Comparison of ENCODE assay signal across 11 cellular contexts in genomic region chr3:13379191-13379830, GRCh38. TPM values are rescaled to one million over a fixed set of nuclear protein-coding genes. Genes with fewer than 3 reads are reported as not detected.
DNase-seq lines count a peak whose midpoint lies in the region; ATAC-seq, FAIRE-seq and TF ChIP-seq lines count a peak whose summit lies in the region.
"Had no signal": no experiment of that assay in that cellular context is flagged by ENCODE, and none has a peak within 500 bp of the region (broad histone marks: within the 10 kb centered on the region; RNA-seq: fewer than 3 reads in every experiment).

No MANE protein-coding gene starts in this region.

- FAIRE-seq in HTR-8/SVneo (lab: Jason Lieb, UNC) = no peak

- peaks cover 0 to 19% (median 11%) of the 10 kb centered on the region in 9 donors for H3K4me1 ChIP-seq in heart right ventricle

- peaks cover 48% of the 10 kb centered on the region for H3K36me3 Mint-ChIP-seq in stimulated activated memory B cell treated with anti-CD40 and anti-IgM and Interleukin-4, amounts not matched to agents 10 μg/mL and 1 μg/mL and 100 μg/mL, for 72 hours
- H3K36me3 Mint-ChIP-seq in activated naive CD8-positive, alpha-beta T cell treated with anti-CD3 and anti-CD28 coated beads for 36 hours = peaks cover 22% of the 10 kb centered on the region

- peaks cover 24% of the 10 kb centered on the region for H3K4me1 Mint-ChIP-seq in stimulated activated memory B cell treated with anti-CD40 and anti-IgM and Interleukin-4, amounts not matched to agents 10 μg/mL and 1 μg/mL and 100 μg/mL, for 72 hours
- H3K4me1 Mint-ChIP-seq in activated naive CD8-positive, alpha-beta T cell treated with anti-CD3 and anti-CD28 coated beads for 36 hours = peaks cover 4% of the 10 kb centered on the region

- H3K4me3 ChIP-seq in heart right ventricle = no peak overlapping the region

- WGBS in heart right ventricle, 2 donors = 31 to 41% methylated on average over 20 of the region's 20 CpGs

- no peaks in the 10 kb centered on the region for H3K9me3 ChIP-seq in heart right ventricle

- H3K4me3 Mint-ChIP-seq in stimulated activated memory B cell treated with anti-CD40 and anti-IgM and Interleukin-4, amounts not matched to agents 10 μg/mL and 1 μg/mL and 100 μg/mL, for 72 hours = no peak overlapping the region
- no peak overlapping the region for H3K4me3 Mint-ChIP-seq in activated naive CD8-positive, alpha-beta T cell treated with anti-CD3 and anti-CD28 coated beads for 36 hours

- no peaks in the 10 kb centered on the region for H3K27me3 ChIP-seq in heart right ventricle

- ATAC-seq in heart right ventricle (peak; percentile 28 to 94 (median 74)), HG02884 (IDR thresholded peaks at IDR 0.05; ENCODE audit: unreplicated experiment) (no peak)
- ATAC-seq in stimulated activated memory B cell treated with anti-CD40 and anti-IgM and Interleukin-4, amounts not matched to agents 10 μg/mL and 1 μg/mL and 100 μg/mL, for 72 hours = no peak

- H3K36me3 ChIP-seq in heart right ventricle = peaks cover 0 to 53% (median 0%) of the 10 kb centered on the region in 9 donors

- peak overlapping the region; percentile 71 for H3K27ac Mint-ChIP-seq in stimulated activated memory B cell treated with anti-CD40 and anti-IgM and Interleukin-4, amounts not matched to agents 10 μg/mL and 1 μg/mL and 100 μg/mL, for 72 hours
- no peak overlapping the region for H3K27ac Mint-ChIP-seq in activated naive CD8-positive, alpha-beta T cell treated with anti-CD3 and anti-CD28 coated beads for 36 hours

- no peaks in the 10 kb centered on the region for H3K27me3 Mint-ChIP-seq in stimulated activated memory B cell treated with anti-CD40 and anti-IgM and Interleukin-4, amounts not matched to agents 10 μg/mL and 1 μg/mL and 100 μg/mL, for 72 hours
- H3K27me3 Mint-ChIP-seq in activated naive CD8-positive, alpha-beta T cell treated with anti-CD3 and anti-CD28 coated beads for 36 hours = no peaks in the 10 kb centered on the region

- no peak for TF ChIP-seq CTCF in heart right ventricle (IDR thresholded peaks at IDR 0.05)

- no peaks in the 10 kb centered on the region for H3K9me3 Mint-ChIP-seq in stimulated activated memory B cell treated with anti-CD40 and anti-IgM and Interleukin-4, amounts not matched to agents 10 μg/mL and 1 μg/mL and 100 μg/mL, for 72 hours
- no peaks in the 10 kb centered on the region for H3K9me3 Mint-ChIP-seq in activated naive CD8-positive, alpha-beta T cell treated with anti-CD3 and anti-CD28 coated beads for 36 hours

- intact Hi-C loops in heart right ventricle (cut with DNase I) = no loop called here

- peak; percentile 55 for DNase-seq in HTR-8/SVneo (ENCODE audit: insufficient read length, low spot score)
- peak in 41 of 58 donors; percentile 7 to 81 (median 35) for DNase-seq in anterior cingulate cortex (lab: John Stamatoyannopoulos, UW)
- peak in 1 of 2 donors; percentile 27 for DNase-seq in heart right ventricle
- no peak for DNase-seq in activated naive CD8-positive, alpha-beta T cell treated with anti-CD3 and anti-CD28 coated beads for 36 hours
- no peak for DNase-seq in NCI-H446 treated with DMSO at 0.1 percent for 48 hours (lab: John Stamatoyannopoulos, UW)
- DNase-seq in SW480 (ENCODE audit: low spot score) = no peak
- DNase-seq: activated T-cell treated with anti-CD3 and anti-CD28 coated beads, Interleukin-2, amount 50 U/mL, for 48 hours; erythroblast; NCI-H187 had no signal

- peak overlapping the region in 4 of 10 donors; percentile 46 to 67 (median 50) for H3K27ac ChIP-seq in heart right ventricle

RNA-seq across cellular contexts. Expression of gene NUP210, which starts 40.8 kb away (rescaled TPM):
- 1 to 10 TPM; 1.6 to 7.2 (median 2.5) TPM for total RNA-seq in heart right ventricle
- polyA plus RNA-seq in heart right ventricle = 1 to 10 TPM in 1 of 2 donors, under 1 TPM in 1; 0.84 to 3.4 TPM
- total RNA-seq in activated naive CD8-positive, alpha-beta T cell treated with anti-CD3 and anti-CD28 coated beads for 36 hours = 100 to 1,000 TPM; 127 to 131 TPM

Comparison
In these comparisons a context has a peak if more than half of its experiments do, and no peak if none do; other contexts are left out.
1. DNase-seq: peak in HTR-8/SVneo (single experiment) and anterior cingulate cortex (41 of 58); none in activated naive CD8-positive, alpha-beta T cell treated with anti-CD3 and anti-CD28 coated beads for 36 hours (single experiment), NCI-H446 treated with DMSO at 0.1 percent for 48 hours (single experiment) and SW480 (single experiment).
2. ATAC-seq: peak in heart right ventricle (8 of 8); none in stimulated activated memory B cell treated with anti-CD40 and anti-IgM and Interleukin-4, amounts not matched to agents 10 μg/mL and 1 μg/mL and 100 μg/mL, for 72 hours (single experiment) and HG02884 (single experiment).
3. RNA of gene NUP210, which starts 40.8 kb away (total RNA-seq): 127 to 131 TPM in activated naive CD8-positive, alpha-beta T cell treated with anti-CD3 and anti-CD28 coated beads for 36 hours; 1.6 to 7.2 TPM in heart right ventricle; every median in the first group is over 10 times any median in the second.